ENCODE assay signal across 1 cellular context in genomic region chr15:74460903-74461846, GRCh38.
TF ChIP-seq lines count a peak whose summit lies in the region.

Gene UBL7 (minus strand): TSS chr15:74461160. CDS start chr15:74458867, 2,293 bp downstream.

TF ChIP-seq in WTC11, 78 proteins besides CTCF, POLR2A, EP300 and RAD21 (continued from another document and continues in another):
- no peak for TF ChIP-seq USF2 (CRISPR knock-in tag; IDR thresholded peaks at IDR 0.05)
- no peak for TF ChIP-seq ATF3 (CRISPR knock-in tag; conservative IDR thresholded peaks at IDR 0.05)
- TF ChIP-seq FOXP1 (CRISPR knock-in tag; IDR thresholded peaks at IDR 0.05; ENCODE audit: borderline replicate concordance), result peak; percentile 48; the same call in 1 of the 2 replicates
- no peak for TF ChIP-seq SMAD4 (CRISPR knock-in tag; IDR thresholded peaks at IDR 0.05)
- TF ChIP-seq RORB (CRISPR knock-in tag; IDR thresholded peaks at IDR 0.05), result no peak
- TF ChIP-seq PRDM15 (CRISPR knock-in tag; IDR thresholded peaks at IDR 0.05), result peak; percentile 71
- TF ChIP-seq NR3C1 (CRISPR knock-in tag; conservative IDR thresholded peaks at IDR 0.05; ENCODE audit: low read depth), result no peak
- TF ChIP-seq HMGXB4 (CRISPR knock-in tag; IDR thresholded peaks at IDR 0.05), result peak; percentile 51; the same call in 1 of the 2 replicates
- TF ChIP-seq OVOL2 (CRISPR knock-in tag; IDR thresholded peaks at IDR 0.05; ENCODE audit: borderline replicate concordance), result no peak
- no peak for TF ChIP-seq KAT7 (CRISPR knock-in tag; IDR thresholded peaks at IDR 0.05; ENCODE audit: borderline replicate concordance)
- no peak for TF ChIP-seq ATF1 (CRISPR knock-in tag; IDR thresholded peaks at IDR 0.05)
- no peak for TF ChIP-seq ZBTB43 (CRISPR knock-in tag; IDR thresholded peaks at IDR 0.05)
- no peak for TF ChIP-seq CBFB (CRISPR knock-in tag; IDR thresholded peaks at IDR 0.05; ENCODE audit: low read depth)
- no peak for TF ChIP-seq MLX (CRISPR knock-in tag; IDR thresholded peaks at IDR 0.05)
- no peak for TF ChIP-seq TCF7 (CRISPR knock-in tag; IDR thresholded peaks at IDR 0.05; ENCODE audit: low read depth)
- TF ChIP-seq TEAD1 (CRISPR knock-in tag; IDR thresholded peaks at IDR 0.05), result no peak
- TF ChIP-seq GABPB1 (CRISPR knock-in tag; IDR thresholded peaks at IDR 0.05), result peak; percentile 88
- TF ChIP-seq ZNF532 (CRISPR knock-in tag; IDR thresholded peaks at IDR 0.05; ENCODE audit: borderline replicate concordance), result no peak
- no peak for TF ChIP-seq ZNF396 (CRISPR knock-in tag; IDR thresholded peaks at IDR 0.05; ENCODE audit: borderline replicate concordance)
- TF ChIP-seq NFYB (CRISPR knock-in tag; conservative IDR thresholded peaks at IDR 0.05; ENCODE audit: low read depth), result no peak
- no peak for TF ChIP-seq ZNF425 (CRISPR knock-in tag; conservative IDR thresholded peaks at IDR 0.05)
- no peak for TF ChIP-seq ZNF512 (CRISPR knock-in tag; IDR thresholded peaks at IDR 0.05; ENCODE audit: borderline replicate concordance)
- TF ChIP-seq ZMAT4 (CRISPR knock-in tag; IDR thresholded peaks at IDR 0.05), result no peak
- no peak for TF ChIP-seq PRRX2 (CRISPR knock-in tag; IDR thresholded peaks at IDR 0.05)
- peak; percentile 99 for TF ChIP-seq FOXK1 (CRISPR knock-in tag; IDR thresholded peaks at IDR 0.05)
- TF ChIP-seq TEAD4 (CRISPR knock-in tag; IDR thresholded peaks at IDR 0.05), result no peak
- TF ChIP-seq ZNF423 (CRISPR knock-in tag; IDR thresholded peaks at IDR 0.05), result no peak
- TF ChIP-seq IRF2 (CRISPR knock-in tag; IDR thresholded peaks at IDR 0.05; ENCODE audit: borderline replicate concordance, low read depth), result no peak
- no peak for TF ChIP-seq RELA (CRISPR knock-in tag; IDR thresholded peaks at IDR 0.05; ENCODE audit: borderline replicate concordance)
- TF ChIP-seq ZSCAN18 (CRISPR knock-in tag; IDR thresholded peaks at IDR 0.05), result no peak
